Comparison of ENCODE assay signal across 1 cellular context in genomic region chr13:33260168-33261098, GRCh38.
A peak's percentile ranks its signal among the peaks of the same experiment; 100 is the strongest.
TF ChIP-seq lines count a peak whose summit lies in the region.

No MANE protein-coding gene starts in this region.

TF ChIP-seq in HepG2, 621 proteins besides CTCF, POLR2A, EP300 and RAD21 (continued from another document and continues in another):
- no peak for TF ChIP-seq ZXDC (CRISPR knock-in tag; IDR thresholded peaks at IDR 0.05)
- peak; percentile 93 for TF ChIP-seq TARDBP (CRISPR knock-in tag; IDR thresholded peaks at IDR 0.05)
- TF ChIP-seq, protein P1, sequence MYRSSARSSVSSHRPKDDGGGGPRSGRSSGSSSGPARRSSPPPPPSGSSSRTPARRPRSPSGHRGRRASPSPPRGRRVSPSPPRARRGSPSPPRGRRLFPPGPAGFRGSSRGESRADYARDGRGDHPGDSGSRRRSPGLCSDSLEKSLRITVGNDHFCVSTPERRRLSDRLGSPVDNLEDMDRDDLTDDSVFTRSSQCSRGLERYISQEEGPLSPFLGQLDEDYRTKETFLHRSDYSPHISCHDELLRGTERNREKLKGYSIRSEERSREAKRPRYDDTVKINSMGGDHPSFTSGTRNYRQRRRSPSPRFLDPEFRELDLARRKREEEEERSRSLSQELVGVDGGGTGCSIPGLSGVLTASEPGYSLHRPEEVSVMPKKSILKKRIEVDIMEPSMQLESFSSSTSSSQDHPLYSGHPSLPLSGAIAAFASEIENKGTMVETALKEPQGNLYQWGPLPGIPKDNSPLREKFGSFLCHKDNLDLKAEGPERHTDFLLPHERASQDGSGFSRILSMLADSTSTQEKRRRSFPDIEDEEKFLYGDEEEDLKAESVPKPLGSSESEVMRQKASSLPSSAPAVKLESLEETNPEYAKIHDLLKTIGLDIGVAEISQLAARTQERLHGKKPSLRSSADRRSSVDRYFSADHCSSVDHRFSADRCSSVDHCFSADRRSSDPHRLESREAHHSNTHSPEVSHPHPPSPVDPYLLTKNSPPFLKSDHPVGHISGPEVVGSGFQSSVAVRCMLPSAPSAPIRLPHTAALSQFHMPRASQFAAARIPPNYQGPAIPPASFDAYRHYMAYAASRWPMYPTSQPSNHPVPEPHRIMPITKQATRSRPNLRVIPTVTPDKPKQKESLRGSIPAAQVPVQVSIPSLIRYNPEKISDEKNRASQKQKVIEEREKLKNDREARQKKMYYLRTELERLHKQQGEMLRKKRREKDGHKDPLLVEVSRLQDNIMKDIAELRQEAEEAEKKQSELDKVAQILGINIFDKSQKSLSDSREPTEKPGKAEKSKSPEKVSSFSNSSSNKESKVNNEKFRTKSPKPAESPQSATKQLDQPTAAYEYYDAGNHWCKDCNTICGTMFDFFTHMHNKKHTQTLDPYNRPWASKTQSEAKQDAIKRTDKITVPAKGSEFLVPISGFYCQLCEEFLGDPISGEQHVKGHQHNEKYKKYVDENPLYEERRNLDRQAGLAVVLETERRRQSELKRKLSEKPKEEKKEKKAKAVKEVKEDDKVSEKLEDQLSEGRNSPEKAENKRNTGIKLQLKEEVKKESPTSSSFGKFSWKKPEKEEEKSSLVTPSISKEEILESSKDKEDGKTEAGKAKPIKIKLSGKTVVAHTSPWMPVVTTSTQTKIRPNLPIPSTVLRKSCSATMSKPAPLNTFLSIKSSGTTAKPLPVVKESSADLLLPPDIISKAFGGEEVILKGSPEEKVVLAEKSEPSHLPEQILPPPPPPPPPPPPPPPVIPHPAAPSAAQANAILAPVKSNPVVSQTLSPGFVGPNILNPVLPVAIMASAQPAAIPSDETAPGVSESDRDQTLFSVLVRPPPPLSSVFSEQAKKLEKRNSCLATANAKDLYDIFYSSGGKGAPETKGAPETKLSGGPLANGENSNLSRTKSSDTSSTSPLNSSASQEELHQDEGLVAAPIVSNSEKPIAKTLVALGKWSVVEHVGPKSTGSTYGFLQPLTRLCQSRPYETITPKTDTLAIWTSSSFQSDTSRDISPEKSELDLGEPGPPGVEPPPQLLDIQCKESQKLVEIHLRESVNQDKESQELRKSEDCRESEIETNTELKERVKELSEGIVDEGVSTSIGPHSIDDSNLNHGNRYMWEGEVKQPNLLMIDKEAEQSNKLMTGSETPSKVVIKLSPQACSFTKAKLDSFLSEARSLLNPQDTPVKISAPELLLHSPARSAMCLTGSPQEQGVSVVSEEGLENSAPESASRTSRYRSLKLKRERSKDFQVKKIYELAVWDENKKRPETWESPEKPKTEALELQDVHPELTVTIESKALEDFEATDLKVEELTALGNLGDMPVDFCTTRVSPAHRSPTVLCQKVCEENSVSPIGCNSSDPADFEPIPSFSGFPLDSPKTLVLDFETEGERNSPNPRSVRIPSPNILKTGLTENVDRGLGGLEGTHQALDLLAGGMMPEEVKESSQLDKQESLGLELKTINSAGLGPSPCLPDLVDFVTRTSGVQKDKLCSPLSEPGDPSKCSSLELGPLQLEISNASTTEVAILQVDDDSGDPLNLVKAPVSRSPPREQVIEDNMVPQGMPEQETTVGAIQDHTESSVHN (CRISPR knock-in tag; IDR thresholded peaks at IDR 0.05): no peak
- TF ChIP-seq ELF3 (CRISPR knock-in tag; IDR thresholded peaks at IDR 0.05): peak; percentile 91
- no peak for TF ChIP-seq ZBTB8A (CRISPR knock-in tag; IDR thresholded peaks at IDR 0.05; ENCODE audit: borderline replicate concordance, low read depth)
- TF ChIP-seq, protein P2, sequence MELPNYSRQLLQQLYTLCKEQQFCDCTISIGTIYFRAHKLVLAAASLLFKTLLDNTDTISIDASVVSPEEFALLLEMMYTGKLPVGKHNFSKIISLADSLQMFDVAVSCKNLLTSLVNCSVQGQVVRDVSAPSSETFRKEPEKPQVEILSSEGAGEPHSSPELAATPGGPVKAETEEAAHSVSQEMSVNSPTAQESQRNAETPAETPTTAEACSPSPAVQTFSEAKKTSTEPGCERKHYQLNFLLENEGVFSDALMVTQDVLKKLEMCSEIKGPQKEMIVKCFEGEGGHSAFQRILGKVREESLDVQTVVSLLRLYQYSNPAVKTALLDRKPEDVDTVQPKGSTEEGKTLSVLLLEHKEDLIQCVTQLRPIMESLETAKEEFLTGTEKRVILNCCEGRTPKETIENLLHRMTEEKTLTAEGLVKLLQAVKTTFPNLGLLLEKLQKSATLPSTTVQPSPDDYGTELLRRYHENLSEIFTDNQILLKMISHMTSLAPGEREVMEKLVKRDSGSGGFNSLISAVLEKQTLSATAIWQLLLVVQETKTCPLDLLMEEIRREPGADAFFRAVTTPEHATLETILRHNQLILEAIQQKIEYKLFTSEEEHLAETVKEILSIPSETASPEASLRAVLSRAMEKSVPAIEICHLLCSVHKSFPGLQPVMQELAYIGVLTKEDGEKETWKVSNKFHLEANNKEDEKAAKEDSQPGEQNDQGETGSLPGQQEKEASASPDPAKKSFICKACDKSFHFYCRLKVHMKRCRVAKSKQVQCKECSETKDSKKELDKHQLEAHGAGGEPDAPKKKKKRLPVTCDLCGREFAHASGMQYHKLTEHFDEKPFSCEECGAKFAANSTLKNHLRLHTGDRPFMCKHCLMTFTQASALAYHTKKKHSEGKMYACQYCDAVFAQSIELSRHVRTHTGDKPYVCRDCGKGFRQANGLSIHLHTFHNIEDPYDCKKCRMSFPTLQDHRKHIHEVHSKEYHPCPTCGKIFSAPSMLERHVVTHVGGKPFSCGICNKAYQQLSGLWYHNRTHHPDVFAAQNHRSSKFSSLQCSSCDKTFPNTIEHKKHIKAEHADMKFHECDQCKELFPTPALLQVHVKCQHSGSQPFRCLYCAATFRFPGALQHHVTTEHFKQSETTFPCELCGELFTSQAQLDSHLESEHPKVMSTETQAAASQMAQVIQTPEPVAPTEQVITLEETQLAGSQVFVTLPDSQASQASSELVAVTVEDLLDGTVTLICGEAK (IDR thresholded peaks at IDR 0.05): no peak
- TF ChIP-seq, protein P2 (CRISPR knock-in tag; IDR thresholded peaks at IDR 0.05): peak; percentile 57; the same call in 1 of the 2 replicates
- TF ChIP-seq ATRX (CRISPR knock-in tag; IDR thresholded peaks at IDR 0.05; ENCODE audit: borderline replicate concordance): no peak
- TF ChIP-seq ZNF776 (CRISPR knock-in tag; IDR thresholded peaks at IDR 0.05): no peak
- no peak for TF ChIP-seq MLLT10 (CRISPR knock-in tag; IDR thresholded peaks at IDR 0.05)
- TF ChIP-seq JUNB (CRISPR knock-in tag; IDR thresholded peaks at IDR 0.05; ENCODE audit: borderline replicate concordance): no peak
- no peak for TF ChIP-seq NCOA5 (CRISPR knock-in tag; IDR thresholded peaks at IDR 0.05)
- TF ChIP-seq SRF (IDR thresholded peaks at IDR 0.05; ENCODE audit: low read depth, low read length): no peak
- no peak for TF ChIP-seq TRIM24 (CRISPR knock-in tag; IDR thresholded peaks at IDR 0.05)
- no peak for TF ChIP-seq PLRG1 (conservative IDR thresholded peaks at IDR 0.05)
- TF ChIP-seq DR1 (CRISPR knock-in tag; IDR thresholded peaks at IDR 0.05): no peak
- TF ChIP-seq ZNF101 (CRISPR knock-in tag; IDR thresholded peaks at IDR 0.05; ENCODE audit: borderline replicate concordance, low read depth): no peak
- TF ChIP-seq RARA (CRISPR knock-in tag; IDR thresholded peaks at IDR 0.05): peak; percentile 96
- TF ChIP-seq SPEN (CRISPR knock-in tag; IDR thresholded peaks at IDR 0.05; ENCODE audit: low read depth): no peak; the same call in 1 of the 2 replicates
- TF ChIP-seq THAP7 (CRISPR knock-in tag; IDR thresholded peaks at IDR 0.05): no peak
- no peak; a peak in 1 of 4 replicates for TF ChIP-seq HMGXB4 (CRISPR knock-in tag; IDR thresholded peaks at IDR 0.05; ENCODE audit: borderline replicate concordance in 1 of 2, low read depth in 1 of 2)
- TF ChIP-seq ZFP36 (IDR thresholded peaks at IDR 0.05; ENCODE audit: borderline replicate concordance, low read depth, low read length, partially characterized antibody): no peak
- no peak for TF ChIP-seq SRSF9 (IDR thresholded peaks at IDR 0.05; ENCODE audit: borderline replicate concordance, insufficient read depth, low read depth, low read length, poor library complexity, severe bottlenecking)
- TF ChIP-seq HDAC1 (CRISPR knock-in tag; IDR thresholded peaks at IDR 0.05): peak; percentile 62
- TF ChIP-seq ZNF839 (CRISPR knock-in tag; IDR thresholded peaks at IDR 0.05; ENCODE audit: borderline replicate concordance): no peak
- peak; percentile 52; the same call in 1 of the 2 replicates for TF ChIP-seq MTA1 (CRISPR knock-in tag; IDR thresholded peaks at IDR 0.05; ENCODE audit: borderline replicate concordance)
- TF ChIP-seq CENPX (CRISPR knock-in tag; IDR thresholded peaks at IDR 0.05): no peak
- no peak for TF ChIP-seq RFX1 (IDR thresholded peaks at IDR 0.05)
- TF ChIP-seq ZNF703 (CRISPR knock-in tag; IDR thresholded peaks at IDR 0.05; ENCODE audit: borderline replicate concordance): 0 out of 2 replicates have a peak, but pooled peaks have one; percentile 35
- TF ChIP-seq KDM5B (CRISPR knock-in tag; IDR thresholded peaks at IDR 0.05; ENCODE audit: borderline replicate concordance): no peak
- peak; percentile 68; the same call in 1 of the 2 replicates for TF ChIP-seq SIX1 (CRISPR knock-in tag; IDR thresholded peaks at IDR 0.05; ENCODE audit: borderline replicate concordance)
- TF ChIP-seq ZNF709 (CRISPR knock-in tag; IDR thresholded peaks at IDR 0.05): no peak
- no peak for TF ChIP-seq IKZF4 (CRISPR knock-in tag; IDR thresholded peaks at IDR 0.05; ENCODE audit: borderline replicate concordance, low read depth, not compliant biosample characterization)
- TF ChIP-seq, protein P3, sequence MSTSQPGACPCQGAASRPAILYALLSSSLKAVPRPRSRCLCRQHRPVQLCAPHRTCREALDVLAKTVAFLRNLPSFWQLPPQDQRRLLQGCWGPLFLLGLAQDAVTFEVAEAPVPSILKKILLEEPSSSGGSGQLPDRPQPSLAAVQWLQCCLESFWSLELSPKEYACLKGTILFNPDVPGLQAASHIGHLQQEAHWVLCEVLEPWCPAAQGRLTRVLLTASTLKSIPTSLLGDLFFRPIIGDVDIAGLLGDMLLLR (CRISPR knock-in tag; IDR thresholded peaks at IDR 0.05): no peak
- no peak for TF ChIP-seq EZH2 (conservative IDR thresholded peaks at IDR 0.05; ENCODE audit: low read depth, low read length)
- TF ChIP-seq RXRB (CRISPR knock-in tag; IDR thresholded peaks at IDR 0.05; ENCODE audit: borderline replicate concordance): peak; percentile 98
- no peak; the same call in 1 of the 2 replicates for TF ChIP-seq SSRP1 (CRISPR knock-in tag; IDR thresholded peaks at IDR 0.05)
- no peak for TF ChIP-seq ZNF335 (CRISPR knock-in tag; IDR thresholded peaks at IDR 0.05)
- no peak for TF ChIP-seq ZNF30 (CRISPR knock-in tag; IDR thresholded peaks at IDR 0.05)
